Comparison of ENCODE assay signal across 20 cellular contexts in the genomic region with DNA sequence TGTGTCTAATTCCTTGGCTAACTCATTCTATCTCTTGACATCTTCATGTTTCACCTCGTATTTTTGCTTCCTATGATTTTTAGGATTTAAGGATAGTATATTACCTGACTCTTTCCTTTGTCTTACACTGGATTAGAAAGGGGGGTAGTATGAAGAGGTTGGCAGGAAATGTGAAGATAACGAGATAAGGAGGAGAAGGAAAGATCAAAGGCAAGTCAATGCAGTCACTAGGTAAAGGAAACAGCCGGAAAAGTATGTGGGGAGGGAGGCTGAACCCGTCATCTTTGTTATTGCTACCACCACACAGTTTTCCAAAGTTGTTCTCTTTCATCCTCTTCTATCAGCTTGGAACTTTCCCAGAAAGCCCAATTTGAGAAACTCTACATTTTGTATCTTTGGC.
DNase-seq lines count a peak whose midpoint lies in the region; ATAC-seq lines count a peak whose summit lies in the region.
"Had no signal": no experiment of that assay in that cellular context is flagged by ENCODE, and none has a peak within 500 bp of the region (broad histone marks: within the 10 kb centered on the region; RNA-seq: fewer than 3 reads in every experiment).

No MANE protein-coding gene starts in this region.

- CTCF ChIA-PET in T-cell (lab: Charles Lee), result no interaction called here
- CTCF ChIA-PET in naive thymus-derived CD4-positive, alpha-beta T cell (lab: Charles Lee), result interaction anchor here (1.5 kb wide), 1 partner anchor 18 kb away, joined by 5 read pairs; no protein-coding TSS in a partner anchor

- no peak overlapping the region for H3K27ac ChIP-seq in naive thymus-derived CD4-positive, alpha-beta T cell (ENCODE audit: low read depth, low read length)
- H3K27ac ChIP-seq in trophoblast cell (ENCODE audit: low read depth, low read length), result no peak overlapping the region
- H3K27ac ChIP-seq: 22Rv1, BLaER1, C4-2B had no signal

- intact Hi-C loops in naive thymus-derived CD4-positive, alpha-beta T cell (cut with micrococcal nuclease), result loop anchor here in 1 of 2 donors (1.0 to 10.0 kb wide), 2 partner anchors 9 to 1033 kb away; a partner anchor contains a TSS

- ATAC-seq in T-cell (replicated peaks in 1 of 4) (no peak), GM21529 (IDR thresholded peaks at IDR 0.05; ENCODE audit: unreplicated experiment) (no peak)
- ATAC-seq in naive thymus-derived CD4-positive, alpha-beta T cell, result no peak
- ATAC-seq: GM12878 had no signal

- no peaks in the 10 kb centered on the region for H3K79me2 ChIP-seq in trophoblast cell (ENCODE audit: control insufficient read depth, insufficient read depth, low read length, poor library complexity)

- H3K27me3 Mint-ChIP-seq in activated naive CD4-positive, alpha-beta T cell treated with anti-CD3 and anti-CD28 coated beads, Interleukin-2, amount 50 U/mL, for 24 hours, result no peaks in the 10 kb centered on the region
- no peaks in the 10 kb centered on the region for H3K27me3 Mint-ChIP-seq in T-cell
- peaks cover 0 to 2% (median 0%) of the 10 kb centered on the region in 5 donors for H3K27me3 Mint-ChIP-seq in naive thymus-derived CD4-positive, alpha-beta T cell
- H3K27me3 Mint-ChIP-seq: B cell; CD4-positive, CD25-positive, alpha-beta regulatory T cell; CD8-positive, alpha-beta memory T cell had no signal

- peaks cover 67% of the 10 kb centered on the region for H3K4me1 Mint-ChIP-seq in activated naive CD4-positive, alpha-beta T cell treated with anti-CD3 and anti-CD28 coated beads, Interleukin-2, amount 50 U/mL, for 24 hours
- H3K4me1 Mint-ChIP-seq in T-cell, result peaks cover 51 to 63% (median 60%) of the 10 kb centered on the region in 3 donors
- peaks cover 10 to 81% (median 77%) of the 10 kb centered on the region in 7 donors for H3K4me1 Mint-ChIP-seq in naive thymus-derived CD4-positive, alpha-beta T cell
- H3K4me1 Mint-ChIP-seq: B cell had no signal

- POLR2A ChIA-PET in T-cell (lab: Charles Lee), result no interaction called here
- POLR2A ChIA-PET in naive thymus-derived CD4-positive, alpha-beta T cell (lab: Charles Lee), result no interaction called here

- no peak overlapping the region for H4K91ac ChIP-seq in trophoblast cell (ENCODE audit: low read depth, low read length)

- H3K4ac ChIP-seq in trophoblast cell (ENCODE audit: low read depth, low read length), result no peak overlapping the region

- H3K18ac ChIP-seq in trophoblast cell (ENCODE audit: low read length), result no peak overlapping the region

- WGBS in trophoblast cell (ENCODE audit: extremely low coverage, insufficient coverage, insufficient read length), result no CpG with 5 or more reads among the region's 4 CpGs

- H3K4me3 Mint-ChIP-seq in activated naive CD4-positive, alpha-beta T cell treated with anti-CD3 and anti-CD28 coated beads, Interleukin-2, amount 50 U/mL, for 24 hours, result no peak overlapping the region
- H3K4me3 Mint-ChIP-seq in T-cell, result peak overlapping the region in 1 of 3 donors; percentile 9
- H3K4me3 Mint-ChIP-seq in naive thymus-derived CD4-positive, alpha-beta T cell, result peak overlapping the region in 8 of 10 donors; percentile 3 to 56 (median 40)
- H3K4me3 Mint-ChIP-seq: B cell; CD4-positive, CD25-positive, alpha-beta regulatory T cell; CD8-positive, alpha-beta memory T cell had no signal

- H2BK12ac ChIP-seq in trophoblast cell (ENCODE audit: low read length), result no peak overlapping the region

- H2AK5ac ChIP-seq in trophoblast cell (ENCODE audit: low read length), result no peak overlapping the region

- H3K36me3 Mint-ChIP-seq in activated naive CD4-positive, alpha-beta T cell treated with anti-CD3 and anti-CD28 coated beads, Interleukin-2, amount 50 U/mL, for 24 hours, result peaks cover 5% of the 10 kb centered on the region
- peaks cover 2% of the 10 kb centered on the region for H3K36me3 Mint-ChIP-seq in T-cell
- H3K36me3 Mint-ChIP-seq in naive thymus-derived CD4-positive, alpha-beta T cell, result peaks cover 0 to 8% (median 0%) of the 10 kb centered on the region in 5 donors

- no peak overlapping the region for H3K9ac ChIP-seq in trophoblast cell (ENCODE audit: low read length)
- H3K9ac ChIP-seq: BLaER1 had no signal

- no peaks in the 10 kb centered on the region for H3K79me1 ChIP-seq in trophoblast cell (ENCODE audit: low read length)

- no peak overlapping the region for H2BK120ac ChIP-seq in trophoblast cell (ENCODE audit: insufficient read depth, low read length, poor library complexity)

- H3K4me3 ChIP-seq in naive thymus-derived CD4-positive, alpha-beta T cell (ENCODE audit: low read length), result no peak overlapping the region
- H3K4me3 ChIP-seq in trophoblast cell (ENCODE audit: low read depth, low read length), result no peak overlapping the region
- H3K4me3 ChIP-seq: BLaER1, GM12878, HAP-1 had no signal

- no peak for DNase-seq in activated naive CD4-positive, alpha-beta T cell (lab: John Stamatoyannopoulos, UW)
- DNase-seq in T-cell (no peak), NCI-H187 treated with DMSO at 0.1 percent for 48 hours (lab: John Stamatoyannopoulos, UW) (no peak), trophoblast cell (no peak)
- DNase-seq in naive thymus-derived CD4-positive, alpha-beta T cell, result no peak
- DNase-seq: CD4-positive, CD25-positive, alpha-beta regulatory T cell; CD8-positive, alpha-beta memory T cell; DMS 273 treated with DMSO at 0.1 percent for 48 hours; DMS79; EL; GDM1; GOT3 had no signal

- H3K23ac ChIP-seq in trophoblast cell (ENCODE audit: low read length), result no peak overlapping the region

- no peak overlapping the region for H2BK5ac ChIP-seq in trophoblast cell (ENCODE audit: low read depth, low read length, poor library complexity)

- H3K9me3 ChIP-seq in naive thymus-derived CD4-positive, alpha-beta T cell (ENCODE audit: control insufficient read depth in 2 of 3, low read length in 3 of 3), result no peaks in the 10 kb centered on the region
- no peaks in the 10 kb centered on the region for H3K9me3 ChIP-seq in trophoblast cell (ENCODE audit: insufficient read depth, low read depth, low read length)
- H3K9me3 ChIP-seq: BLaER1, HAP-1 had no signal

- peak overlapping the region; percentile 47 for H3K27ac Mint-ChIP-seq in activated naive CD4-positive, alpha-beta T cell treated with anti-CD3 and anti-CD28 coated beads, Interleukin-2, amount 50 U/mL, for 24 hours
- peak overlapping the region; percentile 50 to 59 for H3K27ac Mint-ChIP-seq in T-cell
- H3K27ac Mint-ChIP-seq in naive thymus-derived CD4-positive, alpha-beta T cell, result peak overlapping the region in 7 of 9 donors; percentile 11 to 100 (median 71)
- H3K27ac Mint-ChIP-seq: B cell had no signal

- H3K4me2 ChIP-seq in trophoblast cell (ENCODE audit: low read length), result no peak overlapping the region
- H3K4me2 ChIP-seq: BLaER1 had no signal

- H3K14ac ChIP-seq in trophoblast cell (ENCODE audit: low read length), result no peak overlapping the region

- H3K27me3 ChIP-seq in naive thymus-derived CD4-positive, alpha-beta T cell (ENCODE audit: control insufficient read depth in 2 of 2, insufficient read depth in 2 of 2, low read length in 2 of 2), result no peaks in the 10 kb centered on the region
- no peaks in the 10 kb centered on the region for H3K27me3 ChIP-seq in trophoblast cell (ENCODE audit: insufficient read depth, low read length)
- H3K27me3 ChIP-seq: BLaER1 had no signal

- H3K36me3 ChIP-seq in naive thymus-derived CD4-positive, alpha-beta T cell (ENCODE audit: control insufficient read depth in 2 of 3, insufficient read depth in 3 of 3, low read length in 3 of 3), result no peaks in the 10 kb centered on the region
- H3K36me3 ChIP-seq in trophoblast cell (ENCODE audit: control insufficient read depth in 1 of 2, insufficient read depth in 2 of 2, low read length in 2 of 2), result no peaks in the 10 kb centered on the region
- H3K36me3 ChIP-seq: BLaER1, HAP-1 had no signal

- H4K12ac ChIP-seq in trophoblast cell (ENCODE audit: low read depth, low read length), result no peak overlapping the region

- peaks cover 0 to 35% of the 10 kb centered on the region in 2 donors for H3K4me1 ChIP-seq in naive thymus-derived CD4-positive, alpha-beta T cell (ENCODE audit: control insufficient read depth in 2 of 2, insufficient read depth in 2 of 2, low read length in 2 of 2)
- H3K4me1 ChIP-seq in trophoblast cell (ENCODE audit: control insufficient read depth in 1 of 2, insufficient read depth in 2 of 2, low read length in 2 of 2), result no peaks in the 10 kb centered on the region
- H3K4me1 ChIP-seq: BLaER1 had no signal

- H3K9me3 Mint-ChIP-seq in activated naive CD4-positive, alpha-beta T cell treated with anti-CD3 and anti-CD28 coated beads, Interleukin-2, amount 50 U/mL, for 24 hours, result no peaks in the 10 kb centered on the region
- H3K9me3 Mint-ChIP-seq in T-cell, result no peaks in the 10 kb centered on the region
- peaks cover 0 to 9% (median 0%) of the 10 kb centered on the region in 11 donors for H3K9me3 Mint-ChIP-seq in naive thymus-derived CD4-positive, alpha-beta T cell

- H2AFZ ChIP-seq in trophoblast cell (ENCODE audit: insufficient read depth, low read length, poor library complexity), result no peak overlapping the region

- H4K8ac ChIP-seq in trophoblast cell (ENCODE audit: low read depth, low read length), result no peak overlapping the region
